ENCODE assay signal across 8 cellular contexts in the genomic region with DNA sequence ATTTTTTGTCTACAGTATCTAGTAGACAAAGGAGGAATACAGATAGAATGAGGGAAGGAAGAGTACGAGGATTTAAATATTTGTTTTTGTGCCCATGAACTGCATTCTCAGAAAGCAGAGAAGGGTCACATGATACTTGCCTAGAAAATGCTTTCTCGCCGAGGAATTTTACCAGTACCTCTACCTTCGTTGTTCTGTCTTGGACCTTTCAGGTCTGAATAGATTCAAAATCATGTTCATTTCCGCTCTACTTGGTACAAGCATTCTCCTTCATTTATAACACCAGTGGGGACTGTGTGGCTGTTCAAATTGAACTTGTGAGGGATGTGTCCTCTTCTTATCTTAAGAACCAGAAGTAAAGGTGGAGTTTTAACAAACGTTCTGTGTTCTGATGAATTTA. TPM values are rescaled to one million over a fixed set of nuclear protein-coding genes. Genes with fewer than 3 reads are reported as not detected.
A peak's percentile ranks its signal among the peaks of the same experiment; 100 is the strongest.
DNase-seq lines count a peak whose midpoint lies in the region; ATAC-seq, FAIRE-seq and TF ChIP-seq lines count a peak whose summit lies in the region.

No MANE protein-coding gene starts in this region.

- H3K4me3 ChIP-seq in cardiac muscle cell (peak overlapping the region; percentile 89), astrocyte (ENCODE audit: insufficient read depth, low read depth, low read length) (peak overlapping the region; percentile 80), lung (peak overlapping the region; percentile 56), uterus (peak overlapping the region; percentile 85 to 91)

- H3K27ac ChIP-seq in cardiac muscle cell = peak overlapping the region; percentile 81
- peak overlapping the region; percentile 93 for H3K27ac ChIP-seq in astrocyte (ENCODE audit: low read depth, low read length)
- peak overlapping the region in 1 of 2 donors; percentile 89 for H3K27ac ChIP-seq in lung (ENCODE audit: low read depth in 1 of 2, low read length in 1 of 2)
- H3K27ac ChIP-seq in uterus = peak overlapping the region in 1 of 2 donors; percentile 91

- H3K79me2 ChIP-seq in astrocyte (ENCODE audit: insufficient read depth, low read length) = peaks cover 68% of the 10 kb centered on the region

- H3K4me2 ChIP-seq in astrocyte (ENCODE audit: low read length) = peak overlapping the region; percentile 91

- DNase-seq in cardiac muscle cell (ENCODE audit: low read depth in 1 of 2, low spot score in 1 of 2) = peak; percentile 5 to 13
- DNase-seq in cardiac septum (ENCODE audit: low spot score) = no peak
- no peak for DNase-seq in astrocyte (ENCODE audit: low read depth)
- DNase-seq in lung (ENCODE audit: low spot score) = no peak
- DNase-seq in uterus = no peak
- DNase-seq in NCI-H2081 (lab: John Stamatoyannopoulos, UW) = no peak

- H3K36me3 ChIP-seq in cardiac muscle cell = peaks cover 6% of the 10 kb centered on the region
- H3K36me3 ChIP-seq in astrocyte (ENCODE audit: insufficient read depth, low read length) = peaks cover 9% of the 10 kb centered on the region
- no peaks in the 10 kb centered on the region for H3K36me3 ChIP-seq in lung (ENCODE audit: control insufficient read depth in 2 of 2, insufficient read depth in 2 of 2, low read length in 2 of 2)
- H3K36me3 ChIP-seq in uterus = no peaks in the 10 kb centered on the region

- ATAC-seq in lung (ENCODE audit: insufficient read depth, low FRiP score) (no peak), GM19324 (IDR thresholded peaks at IDR 0.05; ENCODE audit: low FRiP score, unreplicated experiment) (no peak), GM18909 (IDR thresholded peaks at IDR 0.05; ENCODE audit: poor library complexity, unreplicated experiment) (no peak)

- peaks cover 53% of the 10 kb centered on the region for H4K20me1 ChIP-seq in astrocyte (ENCODE audit: insufficient read depth, low read length)

- WGBS in lung, 2 donors = 0 to 2% methylated on average over 6 of the region's 6 CpGs

- no peak for TF ChIP-seq POLR2A in uterus (IDR thresholded peaks at IDR 0.05)

- H3K27me3 Mint-ChIP-seq in astrocyte (ENCODE audit: low read depth, unreplicated experiment) = no peaks in the 10 kb centered on the region

- H3K4me3 Mint-ChIP-seq in astrocyte (ENCODE audit: unreplicated experiment) = peak overlapping the region; percentile 93

- peak overlapping the region; percentile 97 for H3K9ac ChIP-seq in astrocyte (ENCODE audit: low read length)

- TF ChIP-seq CTCF in cardiac muscle cell (IDR thresholded peaks at IDR 0.05; ENCODE audit: low read depth, low read length) (no peak), astrocyte (IDR thresholded peaks at IDR 0.05; ENCODE audit: insufficient read depth, low read depth, low read length) (no peak), lung (IDR thresholded peaks at IDR 0.05; ENCODE audit: control extremely low read depth, extremely low read depth) (no peak), uterus (IDR thresholded peaks at IDR 0.05) (no peak)

- no peaks in the 10 kb centered on the region for H3K9me3 Mint-ChIP-seq in astrocyte (ENCODE audit: unreplicated experiment)

- H3K9me3 ChIP-seq in cardiac muscle cell (ENCODE audit: low read depth) = no peaks in the 10 kb centered on the region
- H3K9me3 ChIP-seq in astrocyte (ENCODE audit: insufficient read depth, low read depth, low read length) = no peaks in the 10 kb centered on the region
- H3K9me3 ChIP-seq in lung (ENCODE audit: control insufficient read depth in 2 of 2, insufficient read depth in 1 of 2, low read length in 1 of 2) = no peaks in the 10 kb centered on the region
- no peaks in the 10 kb centered on the region for H3K9me3 ChIP-seq in uterus

- no peak for FAIRE-seq in astrocyte (lab: Jason Lieb, UNC)

- intact Hi-C loops in cardiac septum (cut with DNase I) (no loop called here), uterus (cut with DNase I; ENCODE audit: low total_unique reads) (no loop called here)

- H3K4me1 ChIP-seq in cardiac muscle cell (ENCODE audit: low read depth) (peaks cover 34% of the 10 kb centered on the region), astrocyte (ENCODE audit: insufficient read depth, low read length) (peaks cover 8% of the 10 kb centered on the region), lung (ENCODE audit: control insufficient read depth in 2 of 2, insufficient read depth in 2 of 2, low read length in 2 of 2) (peaks cover 0 to 3% of the 10 kb centered on the region in 2 donors), uterus (no peaks in the 10 kb centered on the region)

- H3K4me1 Mint-ChIP-seq in astrocyte (ENCODE audit: low read depth, unreplicated experiment) = peaks cover 14% of the 10 kb centered on the region

- H3K27me3 ChIP-seq in cardiac muscle cell (no peaks in the 10 kb centered on the region), astrocyte (ENCODE audit: insufficient read depth, low read length) (no peaks in the 10 kb centered on the region), lung (ENCODE audit: control insufficient read depth, insufficient read depth) (no peaks in the 10 kb centered on the region), uterus (no peaks in the 10 kb centered on the region)

- H2AFZ ChIP-seq in astrocyte (ENCODE audit: low read depth, low read length) = no peak overlapping the region

- peak overlapping the region; percentile 2 for H3K27ac Mint-ChIP-seq in astrocyte (ENCODE audit: unreplicated experiment)

- no peaks in the 10 kb centered on the region for H3K36me3 Mint-ChIP-seq in astrocyte (ENCODE audit: low read depth, unreplicated experiment)

RNA-seq across cellular contexts. Expression of a gene that starts 1.9 kb away (rescaled TPM):
- 18.8 and 21.0 TPM in 2 replicates for total RNA-seq in cardiac muscle cell
- 8.7 and 10.9 TPM in 2 replicates for polyA plus RNA-seq in cardiac muscle cell
- 18.7 TPM for total RNA-seq in cardiac septum
- total RNA-seq in astrocyte = 20.3 and 21.2 TPM in 2 replicates
- 10 to 100 TPM; 26.0 to 34.5 TPM for total RNA-seq in lung
- 10 to 100 TPM in 1 of 2 donors, 1 to 10 TPM in 1; 6.1 to 11.5 TPM for polyA plus RNA-seq in lung
- 10 to 100 TPM in 3 of 4 donors, 1 to 10 TPM in 1; 6.7 to 34.9 (median 18.1) TPM for total RNA-seq in uterus

Comparison
In these comparisons a context has a peak if more than half of its experiments do, and no peak if none do; other contexts are left out.
1. DNase-seq: peak in cardiac muscle cell (2 of 2); none in cardiac septum (single experiment), astrocyte (single experiment), lung (single experiment), uterus (0 of 2) and NCI-H2081 (0 of 2).
2. Peak in every context shown above with its lines, with median percentiles within 50 percentile points of each other: H3K4me3 ChIP-seq.